15 cellular contexts compared by ENCODE assay signal in genomic region chr2:2647156-2647555, GRCh38.
DNase-seq lines count a peak whose midpoint lies in the region; ATAC-seq, FAIRE-seq and TF ChIP-seq lines count a peak whose summit lies in the region.
"Had no signal": no experiment of that assay in that cellular context is flagged by ENCODE, and none has a peak within 500 bp of the region (broad histone marks: within the 10 kb centered on the region; RNA-seq: fewer than 3 reads in every experiment).

No MANE protein-coding gene starts in this region.

- in situ Hi-C loops in ACHN (cut with HindIII; ENCODE audit: low pct_ligation_motif_present, low pct_unique_long_range_greater_than_20kb, low sequenced_read_pairs) = no loop called here

- DNase-seq in ACHN (peak; percentile 57), RCC 7860 (ENCODE audit: low spot score) (peak; percentile 34), epithelial cell of prostate (ENCODE audit: low read depth, low spot score) (peak; percentile 64), NAMALWA (ENCODE audit: low spot score) (no peak), NCI-H524 (lab: John Stamatoyannopoulos, UW) (no peak), anterior cingulate cortex (lab: John Stamatoyannopoulos, UW) (no peak), GM20000 (ENCODE audit: low spot score) (no peak)
- DNase-seq: activated B cell treated with CpG ODN at 0.5 μM for 24 hours, KBM-7, left lung, NCI-H2171, occipital lobe had no signal

- FAIRE-seq in RCC 7860 (lab: Jason Lieb, UNC) = no peak
- FAIRE-seq: GM19239 had no signal

- peak; percentile 6 for ATAC-seq in GM18867 (IDR thresholded peaks at IDR 0.05; ENCODE audit: unreplicated experiment)
- ATAC-seq: gastroesophageal sphincter, left lung had no signal

- H3K27ac ChIP-seq in epithelial cell of prostate = peak overlapping the region; percentile 81
- H3K27ac ChIP-seq: gastroesophageal sphincter, left lung had no signal

- no peak for TF ChIP-seq CTCF in GM20000 (IDR thresholded peaks at IDR 0.05; ENCODE audit: extremely low read depth, missing control alignments)

Comparison
In these comparisons a context has a peak if more than half of its experiments do, and no peak if none do; other contexts are left out.
1. DNase-seq: peak in ACHN (single experiment), RCC 7860 (single experiment) and epithelial cell of prostate (single experiment); none in NAMALWA (single experiment), NCI-H524 (0 of 2), anterior cingulate cortex (0 of 58) and GM20000 (single experiment).